In genomic region chr3:43302116-43302880, GRCh38 we compare ENCODE assay signal across 25 cellular contexts. TPM values are rescaled to one million over a fixed set of nuclear protein-coding genes. Genes with fewer than 3 reads are reported as not detected.
DNase-seq lines count a peak whose midpoint lies in the region; ATAC-seq and TF ChIP-seq lines count a peak whose summit lies in the region.
"Had no signal": no experiment of that assay in that cellular context is flagged by ENCODE, and none has a peak within 500 bp of the region (broad histone marks: within the 10 kb centered on the region; RNA-seq: fewer than 3 reads in every experiment).

No MANE protein-coding gene starts in this region.

- H3K27ac Mint-ChIP-seq in activated CD4-positive, alpha-beta T cell treated with anti-CD3 and anti-CD28 coated beads, Interleukin-2, amount 10 ng/mL, durations not matched to agents 24 days and 14 days: peak overlapping the region; percentile 39
- H3K27ac Mint-ChIP-seq in CD8-positive, alpha-beta T cell: peak overlapping the region; percentile 84
- H3K27ac Mint-ChIP-seq in activated CD4-positive, alpha-beta memory T cell treated with anti-CD3 and anti-CD28 coated beads, Interleukin-2, amount 10 ng/mL, durations not matched to agents 7 days and 5 days: peak overlapping the region; percentile 81
- H3K27ac Mint-ChIP-seq in effector memory CD8-positive, alpha-beta T cell: peak overlapping the region; percentile 39 to 54

- H3K36me3 ChIP-seq in CD8-positive, alpha-beta T cell (ENCODE audit: insufficient read depth, low read length): peaks cover 17% of the 10 kb centered on the region
- H3K36me3 ChIP-seq: cardiac muscle cell had no signal

- POLR2A ChIA-PET in CD8-positive, alpha-beta T cell (lab: Charles Lee): interaction anchor here (0.6 to 8.6 kb wide), 4 partner anchors 12 to 192 kb away, joined by 3 to 86 read pairs (median 6); partner anchors contain the start of gene SNRK
- POLR2A ChIA-PET in activated CD4-positive, alpha-beta memory T cell treated with anti-CD3 and anti-CD28 coated beads, Interleukin-2, amount 10 ng/mL, durations not matched to agents 7 days and 5 days (lab: Charles Lee): no interaction called here

- no peaks in the 10 kb centered on the region for H3K9me3 ChIP-seq in CD8-positive, alpha-beta T cell (ENCODE audit: low read length)
- H3K9me3 ChIP-seq: gastroesophageal sphincter, testis had no signal

- H3K4me3 ChIP-seq in CD8-positive, alpha-beta T cell (ENCODE audit: low read depth, low read length): no peak overlapping the region
- H3K4me3 ChIP-seq: cardiac muscle cell, gastroesophageal sphincter, testis had no signal

- intact Hi-C loops in activated CD4-positive, alpha-beta T cell treated with anti-CD3 and anti-CD28 coated beads, Interleukin-2, amount 10 ng/mL, durations not matched to agents 24 days and 14 days (cut with micrococcal nuclease): no loop called here
- intact Hi-C loops in CD8-positive, alpha-beta T cell (cut with DNase I, micrococcal nuclease): no loop called here

- ATAC-seq in CD8-positive, alpha-beta T cell: peak; percentile 29
- ATAC-seq in effector memory CD8-positive, alpha-beta T cell (replicated peaks): peak; percentile 56
- no peak for ATAC-seq in HG02678 (IDR thresholded peaks at IDR 0.05; ENCODE audit: unreplicated experiment)
- ATAC-seq: gastroesophageal sphincter had no signal

- peaks cover 81% of the 10 kb centered on the region for H3K4me1 ChIP-seq in CD8-positive, alpha-beta T cell (ENCODE audit: insufficient read depth, low read length)
- H3K4me1 ChIP-seq: testis had no signal

- no peak for DNase-seq in activated CD4-positive, alpha-beta T cell treated with anti-CD3 and anti-CD28 coated beads, Interleukin-2, amount 10 ng/mL, durations not matched to agents 24 days and 14 days
- no peak for DNase-seq in activated CD4-positive, alpha-beta T cell treated with anti-CD3 and anti-CD28 coated beads for 48 hours
- no peak for DNase-seq in CD8-positive, alpha-beta T cell
- no peak for DNase-seq in activated CD4-positive, alpha-beta memory T cell treated with anti-CD3 and anti-CD28 coated beads, Interleukin-2, amount 10 ng/mL, durations not matched to agents 7 days and 5 days
- no peak for DNase-seq in effector memory CD8-positive, alpha-beta T cell
- DNase-seq in NCI-H146 treated with DMSO at 0.1 percent for 48 hours (lab: John Stamatoyannopoulos, UW; ENCODE audit: unreplicated experiment) (no peak), germinal center (ENCODE audit: low spot score) (no peak)
- DNase-seq: activated CD4-positive, CD25-positive, alpha-beta regulatory T cell; activated effector memory CD4-positive, alpha-beta T cell treated with anti-CD3 and anti-CD28 coated beads, Interleukin-2, amount 50 U/mL, for 16 hours; AML-193; aorta; COR-L47; dermis blood vessel endothelial cell; DMS79; hypothalamus; IMR-90; NCI-H1105 treated with DMSO at 0.1 percent for 48 hours; NCI-H2081; NCI-H774; small intestine; stimulated activated CD4-positive, alpha-beta T cell treated with anti-CD3 and anti-CD28 coated beads, Interleukin-1b, Interleukin-23, amount 100 ng/mL, for 48 hours; testis had no signal

- TF ChIP-seq CTCF in CD8-positive, alpha-beta T cell (IDR thresholded peaks at IDR 0.05): no peak

- H3K27me3 Mint-ChIP-seq in activated CD4-positive, alpha-beta T cell treated with anti-CD3 and anti-CD28 coated beads, Interleukin-2, amount 10 ng/mL, durations not matched to agents 24 days and 14 days: no peaks in the 10 kb centered on the region
- no peaks in the 10 kb centered on the region for H3K27me3 Mint-ChIP-seq in CD8-positive, alpha-beta T cell (ENCODE audit: low read depth)
- no peaks in the 10 kb centered on the region for H3K27me3 Mint-ChIP-seq in activated CD4-positive, alpha-beta memory T cell treated with anti-CD3 and anti-CD28 coated beads, Interleukin-2, amount 10 ng/mL, durations not matched to agents 7 days and 5 days
- H3K27me3 Mint-ChIP-seq in effector memory CD8-positive, alpha-beta T cell: no peaks in the 10 kb centered on the region

- no peaks in the 10 kb centered on the region for H3K9me3 Mint-ChIP-seq in activated CD4-positive, alpha-beta T cell treated with anti-CD3 and anti-CD28 coated beads, Interleukin-2, amount 10 ng/mL, durations not matched to agents 24 days and 14 days
- no peaks in the 10 kb centered on the region for H3K9me3 Mint-ChIP-seq in CD8-positive, alpha-beta T cell
- H3K9me3 Mint-ChIP-seq in activated CD4-positive, alpha-beta memory T cell treated with anti-CD3 and anti-CD28 coated beads, Interleukin-2, amount 10 ng/mL, durations not matched to agents 7 days and 5 days: no peaks in the 10 kb centered on the region
- no peaks in the 10 kb centered on the region for H3K9me3 Mint-ChIP-seq in effector memory CD8-positive, alpha-beta T cell

- CTCF ChIA-PET in CD8-positive, alpha-beta T cell (lab: Charles Lee): interaction anchor here (0.7 to 1.3 kb wide), 3 partner anchors 18 to 281 kb away, joined by 4 to 5 read pairs (median 4); no protein-coding TSS in a partner anchor
- CTCF ChIA-PET in activated CD4-positive, alpha-beta memory T cell treated with anti-CD3 and anti-CD28 coated beads, Interleukin-2, amount 10 ng/mL, durations not matched to agents 7 days and 5 days (lab: Charles Lee): interaction anchor here (1.3 kb wide), 1 partner anchor 76 kb away, joined by 3 read pairs; no protein-coding TSS in a partner anchor

- H3K4me1 Mint-ChIP-seq in activated CD4-positive, alpha-beta T cell treated with anti-CD3 and anti-CD28 coated beads, Interleukin-2, amount 10 ng/mL, durations not matched to agents 24 days and 14 days: peaks cover 50% of the 10 kb centered on the region
- peaks cover 79% of the 10 kb centered on the region for H3K4me1 Mint-ChIP-seq in CD8-positive, alpha-beta T cell (ENCODE audit: low read depth)
- peaks cover 55% of the 10 kb centered on the region for H3K4me1 Mint-ChIP-seq in activated CD4-positive, alpha-beta memory T cell treated with anti-CD3 and anti-CD28 coated beads, Interleukin-2, amount 10 ng/mL, durations not matched to agents 7 days and 5 days
- peaks cover 35 to 57% of the 10 kb centered on the region in 2 donors for H3K4me1 Mint-ChIP-seq in effector memory CD8-positive, alpha-beta T cell (ENCODE audit: low read depth in 2 of 2)

- H3K36me3 Mint-ChIP-seq in activated CD4-positive, alpha-beta T cell treated with anti-CD3 and anti-CD28 coated beads, Interleukin-2, amount 10 ng/mL, durations not matched to agents 24 days and 14 days (ENCODE audit: low read depth): peaks cover 41% of the 10 kb centered on the region
- H3K36me3 Mint-ChIP-seq in CD8-positive, alpha-beta T cell: peaks cover 64% of the 10 kb centered on the region
- peaks cover 63% of the 10 kb centered on the region for H3K36me3 Mint-ChIP-seq in activated CD4-positive, alpha-beta memory T cell treated with anti-CD3 and anti-CD28 coated beads, Interleukin-2, amount 10 ng/mL, durations not matched to agents 7 days and 5 days (ENCODE audit: low read depth)
- H3K36me3 Mint-ChIP-seq in effector memory CD8-positive, alpha-beta T cell (ENCODE audit: insufficient read depth): peaks cover 55% of the 10 kb centered on the region

- H3K4me3 Mint-ChIP-seq in activated CD4-positive, alpha-beta T cell treated with anti-CD3 and anti-CD28 coated beads, Interleukin-2, amount 10 ng/mL, durations not matched to agents 24 days and 14 days: peak overlapping the region; percentile 26
- peak overlapping the region; percentile 72 for H3K4me3 Mint-ChIP-seq in CD8-positive, alpha-beta T cell
- H3K4me3 Mint-ChIP-seq in activated CD4-positive, alpha-beta memory T cell treated with anti-CD3 and anti-CD28 coated beads, Interleukin-2, amount 10 ng/mL, durations not matched to agents 7 days and 5 days: peak overlapping the region; percentile 26
- H3K4me3 Mint-ChIP-seq in effector memory CD8-positive, alpha-beta T cell: peak overlapping the region; percentile 51 to 69

- no peak overlapping the region for H3K27ac ChIP-seq in CD8-positive, alpha-beta T cell (ENCODE audit: low read depth, low read length)
- H3K27ac ChIP-seq: cardiac muscle cell, gastroesophageal sphincter, testis had no signal

- no peaks in the 10 kb centered on the region for H3K27me3 ChIP-seq in CD8-positive, alpha-beta T cell (ENCODE audit: insufficient read depth, low read length)
- H3K27me3 ChIP-seq: cardiac muscle cell, gastroesophageal sphincter, testis had no signal

RNA-seq across cellular contexts. Expression of gene SNRK, which starts 16.0 kb away (rescaled TPM):
- 29.0 and 30.3 TPM in 2 replicates for total RNA-seq in activated CD4-positive, alpha-beta T cell treated with anti-CD3 and anti-CD28 coated beads, Interleukin-2, amount 10 ng/mL, durations not matched to agents 24 days and 14 days
- 100 to 1,000 TPM; 280 to 281 TPM for total RNA-seq in CD8-positive, alpha-beta T cell
- total RNA-seq in activated CD4-positive, alpha-beta memory T cell treated with anti-CD3 and anti-CD28 coated beads, Interleukin-2, amount 10 ng/mL, durations not matched to agents 7 days and 5 days: 10 to 100 TPM; 71.0 to 73.1 TPM
